In genomic region chr6:138773177-138774091, GRCh38 we compare ENCODE assay signal across 1 cellular context.
A peak's percentile ranks its signal among the peaks of the same experiment; 100 is the strongest.
TF ChIP-seq lines count a peak whose summit lies in the region.

Gene CCDC28A (plus strand): TSS chr6:138773769. CDS start chr6:138776121, 2,352 bp downstream.

TF ChIP-seq in HepG2, 621 proteins besides CTCF, POLR2A, EP300 and RAD21 (continued from another document and continues in another):
- TF ChIP-seq ZBTB2 (CRISPR knock-in tag; IDR thresholded peaks at IDR 0.05; ENCODE audit: low read depth) (peak; percentile 42; the same call in 1 of the 2 replicates), TEAD3 (CRISPR knock-in tag; optimal IDR thresholded peaks at IDR 0.05; ENCODE audit: borderline replicate concordance) (peak; percentile 33), PHF8 (CRISPR knock-in tag; IDR thresholded peaks at IDR 0.05) (peak; percentile 84), KMT2B (CRISPR knock-in tag; IDR thresholded peaks at IDR 0.05) (peak; percentile 100), ARNTL (CRISPR knock-in tag; IDR thresholded peaks at IDR 0.05) (peak; percentile 73), ZNF232 (CRISPR knock-in tag; IDR thresholded peaks at IDR 0.05; ENCODE audit: borderline replicate concordance) (0 out of 2 replicates have a peak, but pooled peaks have one; percentile 61), ATF4 (CRISPR knock-in tag; IDR thresholded peaks at IDR 0.05) (peak in 1 of 2 experiments; percentile 80; a peak in 2 of 4 replicates), RFX3 (CRISPR knock-in tag; IDR thresholded peaks at IDR 0.05) (peak; percentile 76), ZNF709 (CRISPR knock-in tag; IDR thresholded peaks at IDR 0.05) (peak; percentile 69), NCOA1 (CRISPR knock-in tag; IDR thresholded peaks at IDR 0.05) (0 out of 2 replicates have a peak, but pooled peaks have one; percentile 63), MEIS1 (CRISPR knock-in tag; IDR thresholded peaks at IDR 0.05; ENCODE audit: borderline replicate concordance) (peak; percentile 90), EHMT2 (IDR thresholded peaks at IDR 0.05; ENCODE audit: borderline replicate concordance, low read depth, low read length) (no peak), ZNF326 (CRISPR knock-in tag; IDR thresholded peaks at IDR 0.05; ENCODE audit: borderline replicate concordance) (no peak), FOXP1 (IDR thresholded peaks at IDR 0.05) (peak; percentile 89), FOXP1 (CRISPR knock-in tag; IDR thresholded peaks at IDR 0.05) (peak; percentile 66), NCOR1 (IDR thresholded peaks at IDR 0.05; ENCODE audit: borderline replicate concordance, low read length) (peak; percentile 69; the same call in 1 of the 2 replicates), ZSCAN21 (CRISPR knock-in tag; IDR thresholded peaks at IDR 0.05; ENCODE audit: borderline replicate concordance) (peak; percentile 28; the same call in 1 of the 2 replicates), HNRNPLL (IDR thresholded peaks at IDR 0.05; ENCODE audit: low read depth, low read length, poor library complexity, severe bottlenecking) (peak; percentile 66), E2F5 (CRISPR knock-in tag; conservative IDR thresholded peaks at IDR 0.05) (0 out of 2 replicates have a peak, but pooled peaks have one; percentile 37), ZNF670 (CRISPR knock-in tag; IDR thresholded peaks at IDR 0.05; ENCODE audit: borderline replicate concordance) (no peak), PITX1 (CRISPR knock-in tag; IDR thresholded peaks at IDR 0.05) (peak; percentile 51; the same call in 1 of the 2 replicates), ATF1 (CRISPR knock-in tag; IDR thresholded peaks at IDR 0.05) (peak; percentile 96), ZNF337 (CRISPR knock-in tag; IDR thresholded peaks at IDR 0.05; ENCODE audit: borderline replicate concordance, low read depth) (peak; percentile 88; the same call in 1 of the 2 replicates), MTF2 (CRISPR knock-in tag; IDR thresholded peaks at IDR 0.05; ENCODE audit: borderline replicate concordance) (0 out of 2 replicates have a peak, but pooled peaks have one; percentile 60), ZNF547 (CRISPR knock-in tag; IDR thresholded peaks at IDR 0.05) (peak; percentile 76), CEBPG (CRISPR knock-in tag; IDR thresholded peaks at IDR 0.05) (peak; percentile 41), ZNF883 (CRISPR knock-in tag; IDR thresholded peaks at IDR 0.05; ENCODE audit: not compliant biosample characterization) (peak; percentile 92), RAD51 (IDR thresholded peaks at IDR 0.05; ENCODE audit: borderline replicate concordance) (no peak), ZNF629 (CRISPR knock-in tag; conservative IDR thresholded peaks at IDR 0.05) (no peak), AGO1 (IDR thresholded peaks at IDR 0.05; ENCODE audit: low read depth, low read length, poor library complexity, severe bottlenecking) (peak; percentile 23), KLF12 (CRISPR knock-in tag; IDR thresholded peaks at IDR 0.05; ENCODE audit: borderline replicate concordance) (peak; percentile 92), NFKB2 (CRISPR knock-in tag; IDR thresholded peaks at IDR 0.05; ENCODE audit: borderline replicate concordance) (peak; percentile 84; the same call in 1 of the 2 replicates), FOXK1 (CRISPR knock-in tag; IDR thresholded peaks at IDR 0.05; ENCODE audit: borderline replicate concordance, low read depth) (peak; percentile 100), ZMAT3 (CRISPR knock-in tag; conservative IDR thresholded peaks at IDR 0.05) (peak; percentile 50; the same call in 1 of the 2 replicates), XBP1 (CRISPR knock-in tag; IDR thresholded peaks at IDR 0.05) (peak; percentile 71; the same call in 1 of the 2 replicates), KLF11 (CRISPR knock-in tag; IDR thresholded peaks at IDR 0.05) (peak; percentile 62; the same call in 1 of the 2 replicates), ZNF513 (CRISPR knock-in tag; conservative IDR thresholded peaks at IDR 0.05) (no peak; the same call in 1 of the 2 replicates), HOXA3 (CRISPR knock-in tag; IDR thresholded peaks at IDR 0.05) (peak; percentile 82), ZNF253 (CRISPR knock-in tag; IDR thresholded peaks at IDR 0.05; ENCODE audit: borderline replicate concordance) (no peak), ZBTB1 (CRISPR knock-in tag; IDR thresholded peaks at IDR 0.05; ENCODE audit: borderline replicate concordance) (no peak), FOXA1 (IDR thresholded peaks at IDR 0.05) (no peak), FOXA1 (CRISPR knock-in tag; IDR thresholded peaks at IDR 0.05) (peak; percentile 32; the same call in 1 of the 2 replicates), ARID3A (IDR thresholded peaks at IDR 0.05; ENCODE audit: low read depth, low read length) (0 out of 2 replicates have a peak, but pooled peaks have one; percentile 30)
- TF ChIP-seq, protein P1, sequence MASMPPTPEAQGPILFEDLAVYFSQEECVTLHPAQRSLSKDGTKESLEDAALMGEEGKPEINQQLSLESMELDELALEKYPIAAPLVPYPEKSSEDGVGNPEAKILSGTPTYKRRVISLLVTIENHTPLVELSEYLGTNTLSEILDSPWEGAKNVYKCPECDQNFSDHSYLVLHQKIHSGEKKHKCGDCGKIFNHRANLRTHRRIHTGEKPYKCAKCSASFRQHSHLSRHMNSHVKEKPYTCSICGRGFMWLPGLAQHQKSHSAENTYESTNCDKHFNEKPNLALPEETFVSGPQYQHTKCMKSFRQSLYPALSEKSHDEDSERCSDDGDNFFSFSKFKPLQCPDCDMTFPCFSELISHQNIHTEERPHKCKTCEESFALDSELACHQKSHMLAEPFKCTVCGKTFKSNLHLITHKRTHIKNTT (CRISPR knock-in tag; IDR thresholded peaks at IDR 0.05), result no peak
- TF ChIP-seq, protein P2, sequence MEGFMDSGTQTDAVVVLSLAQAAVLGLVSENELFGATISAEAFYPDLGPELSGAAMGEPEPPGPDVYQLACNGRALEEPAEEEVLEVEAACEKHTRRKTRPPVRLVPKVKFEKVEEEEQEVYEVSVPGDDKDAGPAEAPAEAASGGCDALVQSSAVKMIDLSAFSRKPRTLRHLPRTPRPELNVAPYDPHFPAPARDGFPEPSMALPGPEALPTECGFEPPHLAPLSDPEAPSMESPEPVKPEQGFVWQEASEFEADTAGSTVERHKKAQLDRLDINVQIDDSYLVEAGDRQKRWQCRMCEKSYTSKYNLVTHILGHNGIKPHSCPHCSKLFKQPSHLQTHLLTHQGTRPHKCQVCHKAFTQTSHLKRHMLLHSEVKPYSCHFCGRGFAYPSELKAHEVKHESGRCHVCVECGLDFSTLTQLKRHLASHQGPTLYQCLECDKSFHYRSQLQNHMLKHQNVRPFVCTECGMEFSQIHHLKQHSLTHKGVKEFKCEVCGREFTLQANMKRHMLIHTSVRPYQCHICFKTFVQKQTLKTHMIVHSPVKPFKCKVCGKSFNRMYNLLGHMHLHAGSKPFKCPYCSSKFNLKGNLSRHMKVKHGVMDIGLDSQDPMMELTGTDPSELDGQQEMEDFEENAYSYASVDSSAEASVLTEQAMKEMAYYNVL (CRISPR knock-in tag; IDR thresholded peaks at IDR 0.05; ENCODE audit: borderline replicate concordance), result peak; percentile 29; the same call in 1 of the 2 replicates
- TF ChIP-seq, protein P3, sequence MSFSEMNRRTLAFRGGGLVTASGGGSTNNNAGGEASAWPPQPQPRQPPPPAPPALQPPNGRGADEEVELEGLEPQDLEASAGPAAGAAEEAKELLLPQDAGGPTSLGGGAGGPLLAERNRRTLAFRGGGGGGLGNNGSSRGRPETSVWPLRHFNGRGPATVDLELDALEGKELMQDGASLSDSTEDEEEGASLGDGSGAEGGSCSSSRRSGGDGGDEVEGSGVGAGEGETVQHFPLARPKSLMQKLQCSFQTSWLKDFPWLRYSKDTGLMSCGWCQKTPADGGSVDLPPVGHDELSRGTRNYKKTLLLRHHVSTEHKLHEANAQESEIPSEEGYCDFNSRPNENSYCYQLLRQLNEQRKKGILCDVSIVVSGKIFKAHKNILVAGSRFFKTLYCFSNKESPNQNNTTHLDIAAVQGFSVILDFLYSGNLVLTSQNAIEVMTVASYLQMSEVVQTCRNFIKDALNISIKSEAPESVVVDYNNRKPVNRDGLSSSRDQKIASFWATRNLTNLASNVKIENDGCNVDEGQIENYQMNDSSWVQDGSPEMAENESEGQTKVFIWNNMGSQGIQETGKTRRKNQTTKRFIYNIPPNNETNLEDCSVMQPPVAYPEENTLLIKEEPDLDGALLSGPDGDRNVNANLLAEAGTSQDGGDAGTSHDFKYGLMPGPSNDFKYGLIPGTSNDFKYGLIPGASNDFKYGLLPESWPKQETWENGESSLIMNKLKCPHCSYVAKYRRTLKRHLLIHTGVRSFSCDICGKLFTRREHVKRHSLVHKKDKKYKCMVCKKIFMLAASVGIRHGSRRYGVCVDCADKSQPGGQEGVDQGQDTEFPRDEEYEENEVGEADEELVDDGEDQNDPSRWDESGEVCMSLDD (CRISPR knock-in tag; IDR thresholded peaks at IDR 0.05; ENCODE audit: borderline replicate concordance), result 0 out of 2 replicates have a peak, but pooled peaks have one; percentile 62
- TF ChIP-seq, protein P4, sequence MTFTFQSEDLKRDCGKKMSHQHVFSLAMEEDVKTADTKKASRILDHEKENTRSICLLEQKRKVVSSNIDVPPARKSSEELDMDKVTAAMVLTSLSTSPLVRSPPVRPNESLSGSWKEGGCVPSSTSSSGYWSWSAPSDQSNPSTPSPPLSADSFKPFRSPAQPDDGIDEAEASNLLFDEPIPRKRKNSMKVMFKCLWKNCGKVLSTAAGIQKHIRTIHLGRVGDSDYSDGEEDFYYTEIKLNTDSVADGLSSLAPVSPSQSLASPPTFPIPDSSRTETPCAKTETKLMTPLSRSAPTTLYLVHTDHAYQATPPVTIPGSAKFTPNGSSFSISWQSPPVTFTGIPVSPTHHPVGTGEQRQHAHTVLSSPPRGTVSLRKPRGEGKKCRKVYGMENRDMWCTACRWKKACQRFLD (CRISPR knock-in tag; IDR thresholded peaks at IDR 0.05; ENCODE audit: borderline replicate concordance), result 0 out of 2 replicates have a peak, but pooled peaks have one; percentile 76
- TF ChIP-seq, protein P5, sequence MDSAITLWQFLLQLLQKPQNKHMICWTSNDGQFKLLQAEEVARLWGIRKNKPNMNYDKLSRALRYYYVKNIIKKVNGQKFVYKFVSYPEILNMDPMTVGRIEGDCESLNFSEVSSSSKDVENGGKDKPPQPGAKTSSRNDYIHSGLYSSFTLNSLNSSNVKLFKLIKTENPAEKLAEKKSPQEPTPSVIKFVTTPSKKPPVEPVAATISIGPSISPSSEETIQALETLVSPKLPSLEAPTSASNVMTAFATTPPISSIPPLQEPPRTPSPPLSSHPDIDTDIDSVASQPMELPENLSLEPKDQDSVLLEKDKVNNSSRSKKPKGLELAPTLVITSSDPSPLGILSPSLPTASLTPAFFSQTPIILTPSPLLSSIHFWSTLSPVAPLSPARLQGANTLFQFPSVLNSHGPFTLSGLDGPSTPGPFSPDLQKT (CRISPR knock-in tag; IDR thresholded peaks at IDR 0.05; ENCODE audit: borderline replicate concordance), result no peak; the same call in 1 of the 2 replicates
- TF ChIP-seq, protein P6, sequence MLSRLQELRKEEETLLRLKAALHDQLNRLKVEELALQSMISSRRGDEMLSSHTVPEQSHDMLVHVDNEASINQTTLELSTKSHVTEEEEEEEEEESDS (CRISPR knock-in tag; IDR thresholded peaks at IDR 0.05; ENCODE audit: borderline replicate concordance), result no peak
- TF ChIP-seq, protein P7, sequence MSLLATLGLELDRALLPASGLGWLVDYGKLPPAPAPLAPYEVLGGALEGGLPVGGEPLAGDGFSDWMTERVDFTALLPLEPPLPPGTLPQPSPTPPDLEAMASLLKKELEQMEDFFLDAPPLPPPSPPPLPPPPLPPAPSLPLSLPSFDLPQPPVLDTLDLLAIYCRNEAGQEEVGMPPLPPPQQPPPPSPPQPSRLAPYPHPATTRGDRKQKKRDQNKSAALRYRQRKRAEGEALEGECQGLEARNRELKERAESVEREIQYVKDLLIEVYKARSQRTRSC (CRISPR knock-in tag; IDR thresholded peaks at IDR 0.05; ENCODE audit: low read depth), result 0 out of 2 replicates have a peak, but pooled peaks have one; percentile 37
